ENCODE assay signal across 23 cellular contexts in genomic region chr11:8584096-8584495, GRCh38. TPM values are rescaled to one million over a fixed set of nuclear protein-coding genes. Genes with fewer than 3 reads are reported as not detected.
DNase-seq lines count a peak whose midpoint lies in the region; ATAC-seq and TF ChIP-seq lines count a peak whose summit lies in the region.
"Had no signal": no experiment of that assay in that cellular context is flagged by ENCODE, and none has a peak within 500 bp of the region (broad histone marks: within the 10 kb centered on the region; RNA-seq: fewer than 3 reads in every experiment).

No MANE protein-coding gene starts in this region.

- DNase-seq in adrenal gland: no peak
- peak; percentile 32 for DNase-seq in iris pigment epithelial cell (ENCODE audit: low read depth)
- DNase-seq in thyroid gland: no peak
- DNase-seq in T-helper 17 cell: no peak
- DNase-seq in NCI-H2196 (lab: John Stamatoyannopoulos, UW; ENCODE audit: unreplicated experiment): no peak
- DNase-seq in NCI-H2227 treated with DMSO at 0.1 percent for 48 hours (lab: John Stamatoyannopoulos, UW): no peak
- DNase-seq: activated CD4-positive, alpha-beta T cell treated with anti-CD3 and anti-CD28 coated beads, Interleukin-2, amount 50 U/mL, for 4 hours; activated CD4-positive, CD25-positive, alpha-beta regulatory T cell; activated CD8-positive, alpha-beta memory T cell treated with anti-CD3 and anti-CD28 coated beads, Interleukin-2, amount 50 U/mL, for 4 hours; activated naive CD4-positive, alpha-beta T cell; activated naive CD8-positive, alpha-beta T cell treated with anti-CD3 and anti-CD28 coated beads, Interleukin-2, amount 50 U/mL, for 24 hours; C1 segment of cervical spinal cord; hypothalamus; left ventricle myocardium inferior; MV-4-11; NCI-H1436; NCI-H2107; spleen; stimulated activated CD4-positive, alpha-beta T cell treated with anti-CD3 and anti-CD28 coated beads, Interleukin-2, amount 100 ng/mL, for 24 hours; stimulated activated naive CD8-positive, alpha-beta T cell treated with anti-CD3 and anti-CD28 coated beads, Interleukin-15, amount 100 ng/mL, for 72 hours; T-cell had no signal

- ATAC-seq in HG03432 (IDR thresholded peaks at IDR 0.05; ENCODE audit: unreplicated experiment) (peak; percentile 8), T-helper 17 cell (no peak)
- ATAC-seq: activated naive CD8-positive, alpha-beta T cell treated with anti-CD3 and anti-CD28 coated beads, Interleukin-2, amount 50 U/mL, for 24 hours; stimulated activated naive CD8-positive, alpha-beta T cell treated with anti-CD3 and anti-CD28 coated beads, Interleukin-15, amount 100 ng/mL, for 72 hours; T-cell had no signal

- intact Hi-C loops in adrenal gland (cut with DNase I) (no loop called here), thyroid gland (cut with DNase I) (no loop called here)

- TF ChIP-seq CTCF in adrenal gland (IDR thresholded peaks at IDR 0.05) (no peak), thyroid gland (IDR thresholded peaks at IDR 0.05) (no peak)

- H3K4me3 ChIP-seq in adrenal gland (no peak overlapping the region), thyroid gland (replicated peaks in 1 of 3) (no peak overlapping the region)
- H3K4me3 ChIP-seq: left ventricle myocardium inferior, spleen, thoracic aorta had no signal

- peaks cover 12 to 16% of the 10 kb centered on the region in 2 donors for H3K4me1 ChIP-seq in adrenal gland (replicated peaks in 1 of 2)
- H3K4me1 ChIP-seq in thyroid gland: peaks cover 6 to 7% of the 10 kb centered on the region in 2 donors
- H3K4me1 ChIP-seq: spleen had no signal

- peaks cover 5% of the 10 kb centered on the region for H3K36me3 Mint-ChIP-seq in T-helper 17 cell (ENCODE audit: low read depth)
- H3K36me3 Mint-ChIP-seq: T-cell had no signal

- H3K27me3 ChIP-seq in adrenal gland (no peaks in the 10 kb centered on the region), thyroid gland (no peaks in the 10 kb centered on the region)
- H3K27me3 ChIP-seq: spleen had no signal

- H3K27ac ChIP-seq in adrenal gland (peak overlapping the region; percentile 3 to 68 (median 53)), thyroid gland (peak overlapping the region; percentile 36 to 59 (median 57))
- H3K27ac ChIP-seq: left ventricle myocardium inferior, spleen, thoracic aorta had no signal

- peaks cover 40% of the 10 kb centered on the region for H3K27me3 Mint-ChIP-seq in T-helper 17 cell
- H3K27me3 Mint-ChIP-seq: stimulated activated naive CD8-positive, alpha-beta T cell treated with anti-CD3 and anti-CD28 coated beads, Interleukin-15, amount 100 ng/mL, for 72 hours had no signal

- H3K4me1 Mint-ChIP-seq in T-helper 17 cell: no peaks in the 10 kb centered on the region
- H3K4me1 Mint-ChIP-seq: activated naive CD8-positive, alpha-beta T cell treated with anti-CD3 and anti-CD28 coated beads, Interleukin-2, amount 50 U/mL, for 24 hours; stimulated activated naive CD8-positive, alpha-beta T cell treated with anti-CD3 and anti-CD28 coated beads, Interleukin-15, amount 100 ng/mL, for 72 hours; T-cell had no signal

- no peak overlapping the region for H3K4me3 Mint-ChIP-seq in T-helper 17 cell
- H3K4me3 Mint-ChIP-seq: activated naive CD8-positive, alpha-beta T cell treated with anti-CD3 and anti-CD28 coated beads, Interleukin-2, amount 50 U/mL, for 24 hours; stimulated activated naive CD8-positive, alpha-beta T cell treated with anti-CD3 and anti-CD28 coated beads, Interleukin-15, amount 100 ng/mL, for 72 hours; T-cell had no signal

- WGBS in adrenal gland, 4 donors: 33 to 52% (median 35%) methylated on average over 1 of the region's 1 CpG
- WGBS in thyroid gland, 2 donors: 77 to 79% methylated on average over 1 of the region's 1 CpG

- TF ChIP-seq POLR2A in adrenal gland (IDR thresholded peaks at IDR 0.05) (no peak), thyroid gland (IDR thresholded peaks at IDR 0.05) (no peak)

- H3K9me3 ChIP-seq in adrenal gland (replicated peaks in 1 of 3) (no peaks in the 10 kb centered on the region), thyroid gland (no peaks in the 10 kb centered on the region), T-helper 17 cell (ENCODE audit: control insufficient read depth, low read length, poor library complexity, severe bottlenecking) (no peaks in the 10 kb centered on the region)
- H3K9me3 ChIP-seq: thoracic aorta had no signal

- no peak overlapping the region for H3K27ac Mint-ChIP-seq in T-helper 17 cell
- H3K27ac Mint-ChIP-seq: activated naive CD8-positive, alpha-beta T cell treated with anti-CD3 and anti-CD28 coated beads, Interleukin-2, amount 50 U/mL, for 24 hours; stimulated activated naive CD8-positive, alpha-beta T cell treated with anti-CD3 and anti-CD28 coated beads, Interleukin-15, amount 100 ng/mL, for 72 hours; T-cell had no signal

- H3K36me3 ChIP-seq in adrenal gland (replicated peaks in 1 of 2) (no peaks in the 10 kb centered on the region), thyroid gland (no peaks in the 10 kb centered on the region)
- H3K36me3 ChIP-seq: left ventricle myocardium inferior, spleen, thoracic aorta had no signal

RNA-seq across cellular contexts. Expression of gene STK33, which starts 9.9 kb away (rescaled TPM):
- total RNA-seq in adrenal gland: 10 to 100 TPM in 6 of 8 donors, 1 to 10 TPM in 2; 6.8 to 21.9 (median 17.2) TPM
- polyA plus RNA-seq in adrenal gland: 10 to 100 TPM; 17.2 to 36.0 (median 35.8) TPM
- total RNA-seq in thyroid gland: 10 to 100 TPM; 29.3 to 49.8 (median 39.9) TPM
- total RNA-seq in T-helper 17 cell: under 1 TPM; 0.55 to 0.62 TPM

Comparison
In these comparisons a context has a peak if more than half of its experiments do, and no peak if none do; other contexts are left out.
1. RNA of gene STK33, which starts 9.9 kb away (total RNA-seq): 29.3 to 49.8 TPM in thyroid gland and 6.8 to 21.9 TPM in adrenal gland; 0.55 to 0.62 TPM in T-helper 17 cell; every median in the first group is over 4 times any median in the second.